Comparison of ENCODE assay signal across 8 cellular contexts in genomic region chr6:53410508-53411258, GRCh38.
DNase-seq lines count a peak whose midpoint lies in the region; ATAC-seq and TF ChIP-seq lines count a peak whose summit lies in the region.

No MANE protein-coding gene starts in this region.

- ATAC-seq in GM19397 (IDR thresholded peaks at IDR 0.05; ENCODE audit: unreplicated experiment) (peak; percentile 93), HG03469 (IDR thresholded peaks at IDR 0.05; ENCODE audit: unreplicated experiment) (peak; percentile 96), body of pancreas (peak; percentile 62), left lung (peak; percentile 97)

- H3K9me3 Mint-ChIP-seq in mesothelial cell of epicardium = no peaks in the 10 kb centered on the region

- H3K27ac ChIP-seq in body of pancreas = no peak overlapping the region
- no peak overlapping the region for H3K27ac ChIP-seq in left lung

- TF ChIP-seq CTCF in body of pancreas (IDR thresholded peaks at IDR 0.05) (peak in 6 of 7 experiments; percentile 30 to 71 (median 48)), left lung (IDR thresholded peaks at IDR 0.05) (peak; percentile 44 to 54), mesothelial cell of epicardium (IDR thresholded peaks at IDR 0.05; ENCODE audit: unreplicated experiment) (no peak)

- no peak overlapping the region for H3K4me3 Mint-ChIP-seq in mesothelial cell of epicardium

- WGBS in body of pancreas, 2 donors = 48 to 51% methylated on average over 9 of the region's 9 CpGs

- no peak for TF ChIP-seq POLR2A in body of pancreas (IDR thresholded peaks at IDR 0.05)

- H3K4me1 Mint-ChIP-seq in mesothelial cell of epicardium = peaks cover 2% of the 10 kb centered on the region

- intact Hi-C loops in body of pancreas (cut with DNase I) = no loop called here
- intact Hi-C loops in left lung (cut with DNase I) = loop anchor here in 1 of 2 donors (2.0 kb wide), 1 partner anchor 238 kb away; no protein-coding TSS in a partner anchor

- H3K36me3 Mint-ChIP-seq in mesothelial cell of epicardium = no peaks in the 10 kb centered on the region

- H3K4me3 ChIP-seq in body of pancreas = no peak overlapping the region
- H3K4me3 ChIP-seq in left lung = no peak overlapping the region

- DNase-seq in DMS53 (lab: John Stamatoyannopoulos, UW) = peak; percentile 70
- peak; percentile 20 to 81 (median 41) for DNase-seq in T-helper 2 cell
- peak; percentile 17 to 57 (median 28) for DNase-seq in body of pancreas
- peak; percentile 37 to 74 for DNase-seq in left lung
- DNase-seq in stimulated activated CD8-positive, alpha-beta memory T cell treated with anti-CD3 and anti-CD28 coated beads, Interleukin-4, amount 100 ng/mL, for 24 hours (ENCODE audit: low read depth) = peak; percentile 22
- DNase-seq in mesothelial cell of epicardium (ENCODE audit: low spot score in 2 of 2, unreplicated experiment in 2 of 2) = no peak

- no peaks in the 10 kb centered on the region for H3K27me3 Mint-ChIP-seq in mesothelial cell of epicardium (ENCODE audit: low read depth)

- H3K36me3 ChIP-seq in body of pancreas (replicated peaks in 1 of 2; ENCODE audit: insufficient read depth in 1 of 2, low read depth in 2 of 2) (no peaks in the 10 kb centered on the region), left lung (no peaks in the 10 kb centered on the region)

- no peak overlapping the region for H3K27ac Mint-ChIP-seq in mesothelial cell of epicardium

- no peaks in the 10 kb centered on the region for H3K9me3 ChIP-seq in body of pancreas
- no peaks in the 10 kb centered on the region for H3K9me3 ChIP-seq in left lung

- H3K27me3 ChIP-seq in body of pancreas (no peaks in the 10 kb centered on the region), left lung (no peaks in the 10 kb centered on the region)

- H3K4me1 ChIP-seq in body of pancreas (peaks cover 8% of the 10 kb centered on the region), left lung (no peaks in the 10 kb centered on the region)

Comparison
In these comparisons a context has a peak if more than half of its experiments do, and no peak if none do; other contexts are left out.
1. DNase-seq: peak in DMS53 (single experiment), T-helper 2 cell (5 of 5), body of pancreas (4 of 4), left lung (2 of 2) and stimulated activated CD8-positive, alpha-beta memory T cell treated with anti-CD3 and anti-CD28 coated beads, Interleukin-4, amount 100 ng/mL, for 24 hours (single experiment); none in mesothelial cell of epicardium (0 of 2).
2. Peak in every context shown above with its lines, with median percentiles within 50 percentile points of each other: ATAC-seq.